ENCODE assay signal across 8 cellular contexts in the genomic region with DNA sequence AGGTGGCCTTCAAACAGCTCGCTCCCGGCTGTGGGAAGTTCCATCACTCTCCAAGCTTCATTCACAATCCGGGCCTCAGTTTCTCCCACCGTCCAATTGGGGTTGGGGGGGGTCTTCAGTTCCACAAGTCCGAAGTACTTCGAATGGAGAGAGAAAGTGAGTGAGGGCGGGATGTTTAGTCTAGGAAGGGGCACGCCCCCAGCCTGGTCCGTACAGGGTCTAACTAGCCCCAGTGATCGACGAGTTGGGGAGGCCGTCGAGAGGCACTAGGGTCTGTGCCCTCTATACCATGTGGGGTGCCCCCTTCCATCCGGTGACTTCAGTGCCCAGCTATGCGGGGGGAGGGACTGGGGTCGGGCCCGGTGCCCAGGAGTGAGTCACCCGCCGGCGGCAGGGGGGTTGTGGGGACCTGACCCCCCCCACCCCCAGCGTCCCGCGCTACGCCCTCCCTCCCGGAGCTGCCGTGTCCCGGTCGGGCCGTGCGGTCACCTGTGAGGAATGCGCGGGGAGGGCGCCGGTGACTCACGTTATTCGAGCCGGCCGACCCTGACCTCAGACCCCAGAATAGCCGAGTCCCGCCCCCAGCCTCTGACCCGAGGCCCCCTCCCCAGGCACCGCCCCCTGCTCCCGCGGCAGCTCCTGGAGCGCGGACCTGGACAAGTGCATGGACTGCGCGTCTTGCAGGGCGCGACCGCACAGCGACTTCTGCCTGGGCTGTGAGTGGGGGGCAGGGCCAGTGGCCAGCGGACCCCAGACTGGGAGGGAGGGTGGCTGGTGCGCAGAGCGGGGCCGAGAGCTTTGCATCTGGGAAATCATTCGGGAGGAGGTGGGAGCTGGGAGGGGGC.
DNase-seq lines count a peak whose midpoint lies in the region; ATAC-seq and TF ChIP-seq lines count a peak whose summit lies in the region.

No MANE protein-coding gene starts in this region.

- H3K36me3 ChIP-seq in HUES48 (ENCODE audit: control insufficient read depth, insufficient read depth, low read length) = peaks cover 12% of the 10 kb centered on the region

- H3K4me3 ChIP-seq in AG10803 (ENCODE audit: low read length) (peak overlapping the region; percentile 96), HUES48 (ENCODE audit: low read depth, low read length) (peak overlapping the region; percentile 98), WI38 (ENCODE audit: low read depth, low read length) (peak overlapping the region; percentile 93)

- TF ChIP-seq CTCF in AG10803 (conservative IDR thresholded peaks at IDR 0.05; ENCODE audit: low read length) (no peak), WI38 (IDR thresholded peaks at IDR 0.05; ENCODE audit: low read depth, low read length) (no peak)

- H3K4me1 ChIP-seq in HUES48 (ENCODE audit: control insufficient read depth, insufficient read depth, low read length) = peaks cover 21% of the 10 kb centered on the region

- ATAC-seq in HG02610 (IDR thresholded peaks at IDR 0.05; ENCODE audit: unreplicated experiment) = no peak

- H3K9me3 ChIP-seq in HUES48 (ENCODE audit: control insufficient read depth, insufficient read depth, low read length) = no peaks in the 10 kb centered on the region

- H3K27ac ChIP-seq in HUES48 (ENCODE audit: low read depth, low read length) = peak overlapping the region; percentile 100

- peak overlapping the region; percentile 97 for H3K9ac ChIP-seq in HUES48 (ENCODE audit: low read depth, low read length)

- H3K27me3 ChIP-seq in HUES48 (ENCODE audit: control insufficient read depth, insufficient read depth, low read length) = no peaks in the 10 kb centered on the region

- DNase-seq in AG10803 (ENCODE audit: low read depth) (peak; percentile 89), cerebellar cortex (ENCODE audit: low spot score) (peak; percentile 62), kidney glomerular epithelial cell (lab: John Stamatoyannopoulos, UW) (peak; percentile 89), epidermal melanocyte (ENCODE audit: insufficient read length, low spot score) (no peak)
- DNase-seq in stimulated activated CD4-positive, alpha-beta T cell treated with anti-CD3 and anti-CD28 coated beads, Interleukin-1b, Interleukin-23, amount 100 ng/mL, for 48 hours = peak; percentile 50
